1 cellular context compared by ENCODE assay signal in the genomic region with DNA sequence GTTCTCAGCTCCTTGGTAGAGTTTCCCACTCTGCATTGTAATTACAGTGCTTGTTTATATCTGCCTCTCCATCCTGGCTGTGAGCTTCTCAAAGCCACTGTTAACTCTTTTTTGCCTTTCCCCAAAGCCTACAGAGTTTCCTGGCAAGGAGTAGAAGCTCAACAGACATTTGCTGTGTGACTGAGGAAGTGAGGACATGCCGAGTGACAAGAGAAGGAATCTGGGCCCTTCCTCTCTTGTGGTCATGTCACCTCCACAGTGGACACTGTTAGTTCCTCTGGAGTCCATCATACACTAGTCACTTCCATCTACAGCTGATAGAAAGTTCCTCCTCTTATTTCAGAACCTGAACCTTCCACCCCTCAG.
TF ChIP-seq lines count a peak whose summit lies in the region.

No MANE protein-coding gene starts in this region.

TF ChIP-seq in A549, 52 proteins besides CTCF, POLR2A, EP300 and RAD21 (continued from another document):
- no peak for TF ChIP-seq HMGXB4 (CRISPR knock-in tag; IDR thresholded peaks at IDR 0.05; ENCODE audit: borderline replicate concordance)
- no peak for TF ChIP-seq ZC3H11A (IDR thresholded peaks at IDR 0.05)
- no peak for TF ChIP-seq TP53 (CRISPR knock-in tag; IDR thresholded peaks at IDR 0.05)
